11 cellular contexts compared by ENCODE assay signal in genomic region chr2:98683728-98684127, GRCh38.
"Had no signal": no experiment of that assay in that cellular context is flagged by ENCODE, and none has a peak within 500 bp of the region (broad histone marks: within the 10 kb centered on the region; RNA-seq: fewer than 3 reads in every experiment).

No MANE protein-coding gene starts in this region.

- H3K9me3 ChIP-seq: body of pancreas, right lobe of liver, testis had no signal

- H3K4me3 ChIP-seq: body of pancreas, right lobe of liver, testis had no signal

- H3K27ac Mint-ChIP-seq: naive B cell; progenitor cell of endocrine pancreas; stimulated activated naive B cell treated with anti-CD40 and anti-IgM and Interleukin-4, amounts not matched to agents 10 μg/mL and 1 μg/mL and 100 μg/mL, for 72 hours had no signal

- H3K27ac ChIP-seq: right lobe of liver, testis, VCaP had no signal

- H3K36me3 ChIP-seq: right lobe of liver had no signal

- ATAC-seq: body of pancreas; effector memory CD8-positive, alpha-beta T cell; stimulated activated naive B cell treated with anti-CD40 and anti-IgM and Interleukin-4, amounts not matched to agents 10 μg/mL and 1 μg/mL and 100 μg/mL, for 72 hours had no signal

- DNase-seq: activated T-cell treated with anti-CD3 and anti-CD28 coated beads for 4 hours; amniotic stem cell; body of pancreas; effector memory CD8-positive, alpha-beta T cell; left cardiac atrium; naive B cell; right lobe of liver; stimulated activated naive B cell treated with anti-CD40 and anti-IgM and Interleukin-4, amounts not matched to agents 10 μg/mL and 1 μg/mL and 100 μg/mL, for 72 hours; testis had no signal

- H3K4me3 Mint-ChIP-seq: effector memory CD8-positive, alpha-beta T cell; naive B cell; stimulated activated naive B cell treated with anti-CD40 and anti-IgM and Interleukin-4, amounts not matched to agents 10 μg/mL and 1 μg/mL and 100 μg/mL, for 72 hours had no signal

- H3K27me3 ChIP-seq: body of pancreas, right lobe of liver, testis had no signal

- H3K9me3 Mint-ChIP-seq: effector memory CD8-positive, alpha-beta T cell; naive B cell; stimulated activated naive B cell treated with anti-CD40 and anti-IgM and Interleukin-4, amounts not matched to agents 10 μg/mL and 1 μg/mL and 100 μg/mL, for 72 hours had no signal

- H3K27me3 Mint-ChIP-seq: effector memory CD8-positive, alpha-beta T cell; naive B cell; progenitor cell of endocrine pancreas; stimulated activated naive B cell treated with anti-CD40 and anti-IgM and Interleukin-4, amounts not matched to agents 10 μg/mL and 1 μg/mL and 100 μg/mL, for 72 hours had no signal

- H3K36me3 Mint-ChIP-seq: stimulated activated naive B cell treated with anti-CD40 and anti-IgM and Interleukin-4, amounts not matched to agents 10 μg/mL and 1 μg/mL and 100 μg/mL, for 72 hours had no signal

- H3K4me1 ChIP-seq: testis had no signal

- H3K4me1 Mint-ChIP-seq: naive B cell; stimulated activated naive B cell treated with anti-CD40 and anti-IgM and Interleukin-4, amounts not matched to agents 10 μg/mL and 1 μg/mL and 100 μg/mL, for 72 hours had no signal
